In genomic region chr17:17146791-17147406, GRCh38 we compare ENCODE assay signal across 9 cellular contexts. TPM values are rescaled to one million over a fixed set of nuclear protein-coding genes. Genes with fewer than 3 reads are reported as not detected.
A peak's percentile ranks its signal among the peaks of the same experiment; 100 is the strongest.
DNase-seq lines count a peak whose midpoint lies in the region; ATAC-seq, FAIRE-seq and TF ChIP-seq lines count a peak whose summit lies in the region.
"Had no signal": no experiment of that assay in that cellular context is flagged by ENCODE, and none has a peak within 500 bp of the region (broad histone marks: within the 10 kb centered on the region; RNA-seq: fewer than 3 reads in every experiment).

No MANE protein-coding gene starts in this region.

- H3K4me3 Mint-ChIP-seq in activated CD8-positive, alpha-beta memory T cell treated with anti-CD3 and anti-CD28 coated beads, Interleukin-2, amount 10 ng/mL, durations not matched to agents 7 days and 5 days = no peak overlapping the region

- H3K4me3 ChIP-seq in RWPE2 (ENCODE audit: severe bottlenecking) (no peak overlapping the region), H1 (ENCODE audit: extremely low read depth in 1 of 4, insufficient read depth in 2 of 4, low read depth in 3 of 4, low read length in 4 of 4) (no peak overlapping the region), small intestine (ENCODE audit: low read depth in 1 of 2, low read length in 2 of 2) (no peak overlapping the region), kidney (ENCODE audit: low read length in 2 of 2) (no peak overlapping the region)

- H2BK20ac ChIP-seq in H1 (ENCODE audit: low read length) = no peak overlapping the region

- H3K27ac ChIP-seq in RWPE2 (ENCODE audit: poor library complexity, severe bottlenecking) (no peak overlapping the region), H1 (ENCODE audit: low read depth, low read length) (no peak overlapping the region), small intestine (ENCODE audit: low read depth in 1 of 2, low read length in 1 of 2) (no peak overlapping the region), kidney (ENCODE audit: low read depth in 2 of 2, low read length in 2 of 2) (no peak overlapping the region)

- no peak overlapping the region for H3K27ac Mint-ChIP-seq in activated CD8-positive, alpha-beta memory T cell treated with anti-CD3 and anti-CD28 coated beads, Interleukin-2, amount 10 ng/mL, durations not matched to agents 7 days and 5 days

- no peak overlapping the region for H2BK120ac ChIP-seq in H1 (replicated peaks; ENCODE audit: low read depth, low read length)

- peaks cover 2 to 7% of the 10 kb centered on the region in 2 experiments for H4K20me1 ChIP-seq in H1 (replicated peaks in 1 of 2; ENCODE audit: control insufficient read depth in 1 of 2, insufficient read depth in 2 of 2, low read length in 2 of 2)

- no peak overlapping the region for H2AK5ac ChIP-seq in H1 (ENCODE audit: low read depth, low read length)

- peaks cover 23% of the 10 kb centered on the region for H3K4me1 Mint-ChIP-seq in activated CD8-positive, alpha-beta memory T cell treated with anti-CD3 and anti-CD28 coated beads, Interleukin-2, amount 10 ng/mL, durations not matched to agents 7 days and 5 days

- no peak overlapping the region for H4K91ac ChIP-seq in H1 (replicated peaks; ENCODE audit: insufficient read length, low read length)

- H2BK12ac ChIP-seq in H1 (ENCODE audit: low read depth, low read length) = no peak overlapping the region

- POLR2A ChIA-PET in H1 (lab: Charles Lee; ENCODE audit: partially characterized antibody) = no interaction called here

- TF ChIP-seq RAD21 in H1 (IDR thresholded peaks at IDR 0.05 in 1 of 2, conservative IDR thresholded peaks at IDR 0.05 in 1 of 2; ENCODE audit: low read depth in 2 of 2, low read length in 2 of 2) = peak; percentile 45 to 55

- no peak for ATAC-seq in activated CD8-positive, alpha-beta memory T cell treated with anti-CD3 and anti-CD28 coated beads, Interleukin-2, amount 10 ng/mL, durations not matched to agents 7 days and 5 days
- ATAC-seq in RWPE2 (ENCODE audit: low read depth) = no peak; the same call in 2 of the 3 replicates

- TF ChIP-seq EP300 in H1 (IDR thresholded peaks at IDR 0.05; ENCODE audit: borderline replicate concordance in 1 of 2, low read depth in 2 of 2, low read length in 2 of 2) = no peak

- no peak overlapping the region for H3K4ac ChIP-seq in H1 (replicated peaks; ENCODE audit: insufficient read length, low read depth, low read length)

- peaks cover 14% of the 10 kb centered on the region for H3K4me1 ChIP-seq in RWPE2 (ENCODE audit: insufficient read depth, poor library complexity, severe bottlenecking)
- peaks cover 0 to 3% (median 0%) of the 10 kb centered on the region in 4 experiments; a peak in 1 of 7 replicates for H3K4me1 ChIP-seq in H1 (replicated peaks in 1 of 4; ENCODE audit: control insufficient read depth in 3 of 4, insufficient read depth in 4 of 4, low read length in 3 of 4)
- H3K4me1 ChIP-seq in small intestine (ENCODE audit: control insufficient read depth in 2 of 2, insufficient read depth in 1 of 2, low read depth in 1 of 2, low read length in 1 of 2) = no peaks in the 10 kb centered on the region
- peaks cover 0 to 2% of the 10 kb centered on the region in 2 donors for H3K4me1 ChIP-seq in kidney (ENCODE audit: control insufficient read depth in 1 of 2, insufficient read depth in 1 of 2, low read depth in 1 of 2, low read length in 2 of 2)

- H3K9ac ChIP-seq in H1 (replicated peaks in 1 of 4; ENCODE audit: extremely low read depth in 1 of 4, low read depth in 3 of 4, low read length in 3 of 4) (no peak overlapping the region), kidney (ENCODE audit: low read length in 2 of 2) (no peak overlapping the region)

- H3K79me2 ChIP-seq in H1 (ENCODE audit: control insufficient read depth in 1 of 2, insufficient read depth in 2 of 2, low read length in 2 of 2) = no peaks in the 10 kb centered on the region

- H3K14ac ChIP-seq in H1 (ENCODE audit: insufficient read length) = no peak overlapping the region

- 90% methylated on average over 13 of the region's 14 CpGs; no CpG with 5 or more reads in 1 of the 2 experiments for WGBS in H1 (ENCODE audit: extremely low coverage in 1 of 2, insufficient coverage in 1 of 2, insufficient read length in 1 of 2, insufficient replicate concordance in 2 of 2, low coverage in 1 of 2, low lambda C conversion rate in 2 of 2, missing lambda C conversion rate in 1 of 2), 2 experiments
- WGBS in small intestine, 3 donors = 86 to 89% (median 89%) methylated on average over 14 of the region's 14 CpGs

- no peaks in the 10 kb centered on the region for H3K9me3 Mint-ChIP-seq in activated CD8-positive, alpha-beta memory T cell treated with anti-CD3 and anti-CD28 coated beads, Interleukin-2, amount 10 ng/mL, durations not matched to agents 7 days and 5 days (ENCODE audit: low read depth)

- H3K9me3 ChIP-seq in RWPE2 (ENCODE audit: severe bottlenecking) (no peaks in the 10 kb centered on the region), H1 (ENCODE audit: insufficient read depth in 2 of 2, low read depth in 1 of 2, low read length in 1 of 2) (no peaks in the 10 kb centered on the region), small intestine (ENCODE audit: control insufficient read depth, low read depth) (no peaks in the 10 kb centered on the region), kidney (ENCODE audit: control insufficient read depth in 1 of 2, low read length in 2 of 2) (no peaks in the 10 kb centered on the region)

- H2BK15ac ChIP-seq in H1 (ENCODE audit: low read length) = no peak overlapping the region

- no peak overlapping the region for H4K5ac ChIP-seq in H1 (ENCODE audit: insufficient read length, low read depth, low read length)

- no peak overlapping the region for H3K23ac ChIP-seq in H1 (ENCODE audit: insufficient read length)

- no peak overlapping the region for H3K18ac ChIP-seq in H1 (ENCODE audit: extremely low read depth, low read length)

- FAIRE-seq in H1 (lab: Jason Lieb, UNC) (peak; percentile 63), small intestine (lab: Jason Lieb, UNC) (no peak), kidney (lab: Jason Lieb, UNC) (no peak)

- no peak overlapping the region for H3K4me2 ChIP-seq in H1 (ENCODE audit: insufficient read depth in 1 of 2, low read depth in 2 of 2, low read length in 2 of 2)

- no peaks in the 10 kb centered on the region for H3K79me1 ChIP-seq in H1 (ENCODE audit: low read depth, low read length)

- TF ChIP-seq POLR2A in H1 (IDR thresholded peaks at IDR 0.05; ENCODE audit: control extremely low read depth in 1 of 2, low read depth in 2 of 2, low read length in 2 of 2) = no peak

- intact Hi-C loops in kidney (cut with DNase I) = no loop called here

- H3K23me2 ChIP-seq in H1 (ENCODE audit: low read depth, low read length) = no peaks in the 10 kb centered on the region

- H3K36me3 Mint-ChIP-seq in activated CD8-positive, alpha-beta memory T cell treated with anti-CD3 and anti-CD28 coated beads, Interleukin-2, amount 10 ng/mL, durations not matched to agents 7 days and 5 days = peaks cover 30% of the 10 kb centered on the region

- CTCF ChIA-PET in activated CD8-positive, alpha-beta memory T cell treated with anti-CD3 and anti-CD28 coated beads, Interleukin-2, amount 10 ng/mL, durations not matched to agents 7 days and 5 days (lab: Charles Lee) = interaction anchor here (0.6 to 1.8 kb wide), 5 partner anchors 11 to 166 kb away, joined by 3 to 8 read pairs (median 3); no protein-coding TSS in a partner anchor
- CTCF ChIA-PET in H1 (lab: Charles Lee; ENCODE audit: partially characterized antibody) = interaction anchor here (0.6 to 8.2 kb wide), 17 partner anchors 9 to 158 kb away, joined by 3 to 117 read pairs (median 3); no protein-coding TSS in a partner anchor

- H4K8ac ChIP-seq in H1 (ENCODE audit: extremely low read depth, insufficient read depth, low read length) = no peak overlapping the region

- H3K56ac ChIP-seq in H1 (replicated peaks; ENCODE audit: insufficient read length, low read depth, low read length) = no peak overlapping the region

- TF ChIP-seq CTCF in RWPE2 (IDR thresholded peaks at IDR 0.05; ENCODE audit: poor library complexity, severe bottlenecking) = peak; percentile 25
- TF ChIP-seq CTCF in H1 (IDR thresholded peaks at IDR 0.05; ENCODE audit: control extremely low read depth in 1 of 3, insufficient read depth in 1 of 3, low read depth in 1 of 3, low read length in 3 of 3) = peak; percentile 84 to 97 (median 86)
- no peak for TF ChIP-seq CTCF in kidney (IDR thresholded peaks at IDR 0.05; ENCODE audit: borderline replicate concordance, extremely low read depth, insufficient read depth)

- H3K27me3 ChIP-seq in RWPE2 (ENCODE audit: insufficient read depth, poor library complexity, severe bottlenecking) (no peaks in the 10 kb centered on the region), H1 (replicated peaks in 1 of 4; ENCODE audit: control insufficient read depth in 3 of 4, extremely low read depth in 1 of 4, insufficient read depth in 3 of 4, low read length in 3 of 4) (no peaks in the 10 kb centered on the region), small intestine (ENCODE audit: control insufficient read depth in 2 of 2, insufficient read depth in 2 of 2, low read length in 2 of 2) (no peaks in the 10 kb centered on the region)

- H2BK5ac ChIP-seq in H1 (ENCODE audit: low read depth, low read length) = no peak overlapping the region

- peak; percentile 51 for DNase-seq in activated CD8-positive, alpha-beta memory T cell treated with anti-CD3 and anti-CD28 coated beads, Interleukin-2, amount 10 ng/mL, durations not matched to agents 7 days and 5 days
- no peak for DNase-seq in activated CD8-positive, alpha-beta memory T cell treated with anti-CD3 and anti-CD28 coated beads for 24 hours
- DNase-seq in RWPE2 (ENCODE audit: low spot score) (no peak), H1 (ENCODE audit: low read depth in 1 of 2, low spot score in 2 of 2) (peak in 1 of 2 experiments; percentile 63), small intestine (peak; percentile 48), kidney (no peak), T-helper 9 cell (no peak), NCI-H446 treated with DMSO at 0.1 percent for 48 hours (lab: John Stamatoyannopoulos, UW) (no peak)
- DNase-seq: DMS79 had no signal

- no peaks in the 10 kb centered on the region for H3K27me3 Mint-ChIP-seq in activated CD8-positive, alpha-beta memory T cell treated with anti-CD3 and anti-CD28 coated beads, Interleukin-2, amount 10 ng/mL, durations not matched to agents 7 days and 5 days

- H2AFZ ChIP-seq in H1 (ENCODE audit: low read length) = no peak overlapping the region

- H3K36me3 ChIP-seq in RWPE2 (ENCODE audit: low read depth) (peaks cover 97% of the 10 kb centered on the region), H1 (ENCODE audit: control insufficient read depth in 2 of 4, insufficient read depth in 4 of 4, low read length in 3 of 4) (peaks cover 4 to 21% (median 15%) of the 10 kb centered on the region in 4 experiments; a peak in 6 of 8 replicates), small intestine (ENCODE audit: control insufficient read depth in 2 of 2, insufficient read depth in 2 of 2, low read length in 2 of 2) (peaks cover 17 to 27% of the 10 kb centered on the region in 2 donors), kidney (ENCODE audit: control insufficient read depth in 1 of 2, insufficient read depth in 2 of 2, low read length in 2 of 2) (peaks cover 29 to 54% of the 10 kb centered on the region in 2 donors)

RNA-seq across cellular contexts. Expression of gene PLD6, which starts 59.2 kb away (rescaled TPM):
- total RNA-seq in activated CD8-positive, alpha-beta memory T cell treated with anti-CD3 and anti-CD28 coated beads, Interleukin-2, amount 10 ng/mL, durations not matched to agents 7 days and 5 days = 10 to 100 TPM in 1 of 2 experiments, 1 to 10 TPM in 1; 5.2 to 12.5 TPM
- 0.22 TPM in 1 of 2 replicates, not detected in the other for total RNA-seq in H1 (2021; fragmentation: NEBNext Ultra II Directional; extraction: Animal tissue kit (Norgen Biotek cat#: 25700))
- polyA plus RNA-seq in H1 (2011; rRNA removed) = 0.17 and 0.20 TPM in 2 replicates
- polyA plus RNA-seq in H1 (2011; cell fraction: cytosol; rRNA removed) = 0.31 TPM
- polyA plus RNA-seq in H1 (2011; cell fraction: nucleus; rRNA removed) = 0.43 TPM
- 0.16 to 0.39 TPM (median 0.32 TPM) in 4 replicates for polyA plus RNA-seq in H1 (2012, experiment 1 of 2)
- not detected for polyA plus RNA-seq in H1 (2012, experiment 2 of 2)
- 0.06 TPM for polyA plus RNA-seq in H1 (2013, experiment 1 of 2)
- 0.06 TPM for polyA plus RNA-seq in H1 (2013, experiment 2 of 2)
- polyA minus RNA-seq in H1 (2011; rRNA and poly(A)+ RNA removed) = 0.38 TPM in 1 of 2 replicates, not detected in the other
- not detected for polyA minus RNA-seq in H1 (2011; cell fraction: cytosol; rRNA and poly(A)+ RNA removed)
- not detected for polyA minus RNA-seq in H1 (2011; cell fraction: nucleus; rRNA and poly(A)+ RNA removed)
- 1 to 10 TPM; 1.4 to 1.8 (median 1.5) TPM for polyA plus RNA-seq in small intestine
- total RNA-seq in kidney = 3.7 TPM
- 2.9 TPM for polyA plus RNA-seq in kidney (ENCODE audit: insufficient read depth, low read depth, low replicate concordance)

Comparison
In these comparisons a context has a peak if more than half of its experiments do, and no peak if none do; other contexts are left out.
1. DNase-seq: peak in activated CD8-positive, alpha-beta memory T cell treated with anti-CD3 and anti-CD28 coated beads, Interleukin-2, amount 10 ng/mL, durations not matched to agents 7 days and 5 days (single experiment) and small intestine (single experiment); none in activated CD8-positive, alpha-beta memory T cell treated with anti-CD3 and anti-CD28 coated beads for 24 hours (single experiment), RWPE2 (single experiment), kidney (single experiment), T-helper 9 cell (single experiment) and NCI-H446 treated with DMSO at 0.1 percent for 48 hours (single experiment).